In the genomic region with DNA sequence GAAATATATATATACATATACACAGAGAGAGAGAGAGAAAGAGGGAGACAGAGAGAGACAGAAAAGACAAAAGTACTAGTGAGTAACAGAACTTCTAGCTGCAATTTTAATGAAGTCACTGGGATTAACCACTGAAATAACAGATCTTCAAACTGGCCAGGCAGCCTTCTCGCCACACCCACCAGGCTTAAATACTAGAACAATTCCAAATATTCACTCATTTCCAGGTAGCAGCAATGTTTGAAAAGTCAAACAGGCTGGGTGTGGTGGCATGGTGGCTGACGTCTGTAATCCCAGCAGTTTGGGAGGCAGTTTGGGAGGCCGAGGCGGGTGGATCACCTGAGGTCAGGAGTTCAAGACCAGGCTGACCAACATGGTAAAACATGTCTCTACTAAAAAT, we compare ENCODE assay signal across 17 cellular contexts. TPM values are rescaled to one million over a fixed set of nuclear protein-coding genes. Genes with fewer than 3 reads are reported as not detected.
DNase-seq lines count a peak whose midpoint lies in the region; ATAC-seq, FAIRE-seq and TF ChIP-seq lines count a peak whose summit lies in the region.
"Had no signal": no experiment of that assay in that cellular context is flagged by ENCODE, and none has a peak within 500 bp of the region (broad histone marks: within the 10 kb centered on the region; RNA-seq: fewer than 3 reads in every experiment).

No MANE protein-coding gene starts in this region.

- no peak for TF ChIP-seq CTCF in HFFc6 (IDR thresholded peaks at IDR 0.05)

- no peak for FAIRE-seq in H54 (lab: Jason Lieb, UNC)

- H3K4me1 ChIP-seq in CD4-positive, CD25-positive, alpha-beta regulatory T cell (ENCODE audit: control insufficient read depth, insufficient read depth, low read length, poor library complexity, severe bottlenecking), result peaks cover 24% of the 10 kb centered on the region

- peak overlapping the region in 2 of 4 donors; percentile 28 to 54 for H3K4me3 Mint-ChIP-seq in CD4-positive, CD25-positive, alpha-beta regulatory T cell
- H3K4me3 Mint-ChIP-seq in HFFc6 (peak overlapping the region; percentile 45), memory B cell (no peak overlapping the region)
- H3K4me3 Mint-ChIP-seq in activated naive CD8-positive, alpha-beta T cell treated with anti-CD3 and anti-CD28 coated beads for 36 hours, result no peak overlapping the region

- no peaks in the 10 kb centered on the region for H3K9me3 ChIP-seq in CD4-positive, CD25-positive, alpha-beta regulatory T cell (ENCODE audit: control insufficient read depth in 2 of 2, low read length in 2 of 2)
- H3K9me3 ChIP-seq: HAP-1, thyroid gland had no signal

- H3K36me3 ChIP-seq in CD4-positive, CD25-positive, alpha-beta regulatory T cell (ENCODE audit: control insufficient read depth, insufficient read depth, low read length), result peaks cover 55% of the 10 kb centered on the region

- no peaks in the 10 kb centered on the region for H3K27me3 Mint-ChIP-seq in CD4-positive, CD25-positive, alpha-beta regulatory T cell
- peaks cover 14% of the 10 kb centered on the region for H3K27me3 Mint-ChIP-seq in HFFc6 (ENCODE audit: insufficient read depth)
- no peaks in the 10 kb centered on the region for H3K27me3 Mint-ChIP-seq in activated naive CD8-positive, alpha-beta T cell treated with anti-CD3 and anti-CD28 coated beads for 36 hours
- no peaks in the 10 kb centered on the region for H3K27me3 Mint-ChIP-seq in memory B cell

- ATAC-seq in CD4-positive, CD25-positive, alpha-beta regulatory T cell (ENCODE audit: low read depth in 2 of 2), result no peak
- ATAC-seq in memory B cell (ENCODE audit: low read depth) (no peak), GM19035 (IDR thresholded peaks at IDR 0.05; ENCODE audit: unreplicated experiment) (no peak), HG02884 (IDR thresholded peaks at IDR 0.05; ENCODE audit: unreplicated experiment) (no peak)
- ATAC-seq: sciatic nerve had no signal

- no peaks in the 10 kb centered on the region for H3K27me3 ChIP-seq in CD4-positive, CD25-positive, alpha-beta regulatory T cell (ENCODE audit: control insufficient read depth, insufficient read depth, low read length)
- H3K27me3 ChIP-seq: dorsolateral prefrontal cortex, thyroid gland had no signal

- TF ChIP-seq POLR2A in H54 (IDR thresholded peaks at IDR 0.05; ENCODE audit: low read depth, low read length), result no peak

- H3K27ac Mint-ChIP-seq in CD4-positive, CD25-positive, alpha-beta regulatory T cell, result peak overlapping the region; percentile 16 to 79 (median 38)
- H3K27ac Mint-ChIP-seq in HFFc6, result peak overlapping the region; percentile 94
- peak overlapping the region; percentile 45 for H3K27ac Mint-ChIP-seq in activated naive CD8-positive, alpha-beta T cell treated with anti-CD3 and anti-CD28 coated beads for 36 hours
- peak overlapping the region; percentile 78 for H3K27ac Mint-ChIP-seq in memory B cell

- no peaks in the 10 kb centered on the region for H3K9me3 Mint-ChIP-seq in CD4-positive, CD25-positive, alpha-beta regulatory T cell
- H3K9me3 Mint-ChIP-seq in HFFc6 (no peaks in the 10 kb centered on the region; the same call in 1 of the 2 replicates), memory B cell (no peaks in the 10 kb centered on the region)
- H3K9me3 Mint-ChIP-seq in activated naive CD8-positive, alpha-beta T cell treated with anti-CD3 and anti-CD28 coated beads for 36 hours, result no peaks in the 10 kb centered on the region

- no peak overlapping the region for H3K27ac ChIP-seq in CD4-positive, CD25-positive, alpha-beta regulatory T cell (ENCODE audit: insufficient read depth, low read length, poor library complexity, severe bottlenecking)

- H3K36me3 Mint-ChIP-seq in CD4-positive, CD25-positive, alpha-beta regulatory T cell, result peaks cover 31% of the 10 kb centered on the region
- peaks cover 62% of the 10 kb centered on the region for H3K36me3 Mint-ChIP-seq in HFFc6 (ENCODE audit: low read depth)
- peaks cover 49% of the 10 kb centered on the region for H3K36me3 Mint-ChIP-seq in activated naive CD8-positive, alpha-beta T cell treated with anti-CD3 and anti-CD28 coated beads for 36 hours
- peaks cover 27% of the 10 kb centered on the region for H3K36me3 Mint-ChIP-seq in memory B cell

- peaks cover 9 to 36% (median 22%) of the 10 kb centered on the region in 4 donors for H3K4me1 Mint-ChIP-seq in CD4-positive, CD25-positive, alpha-beta regulatory T cell
- H3K4me1 Mint-ChIP-seq in HFFc6 (ENCODE audit: low read depth) (peaks cover 62% of the 10 kb centered on the region), memory B cell (peaks cover 11% of the 10 kb centered on the region)
- H3K4me1 Mint-ChIP-seq in activated naive CD8-positive, alpha-beta T cell treated with anti-CD3 and anti-CD28 coated beads for 36 hours, result peaks cover 36% of the 10 kb centered on the region

- H3K4me3 ChIP-seq in CD4-positive, CD25-positive, alpha-beta regulatory T cell (ENCODE audit: low read depth, low read length), result no peak overlapping the region
- H3K4me3 ChIP-seq: dorsolateral prefrontal cortex, HAP-1, thyroid gland had no signal

- no peak for DNase-seq in CD4-positive, CD25-positive, alpha-beta regulatory T cell
- DNase-seq in HFFc6 (no peak), memory B cell (ENCODE audit: low spot score in 2 of 2) (no peak), H54 (ENCODE audit: insufficient read length, low spot score) (no peak), GM19238 (ENCODE audit: insufficient read length, low spot score) (no peak)
- DNase-seq in activated naive CD8-positive, alpha-beta T cell treated with anti-CD3 and anti-CD28 coated beads for 36 hours, result no peak
- DNase-seq: activated effector memory CD4-positive, alpha-beta T cell treated with Interleukin-2 at 50 U/mL for 16 hours; kidney glomerular epithelial cell; midbrain; NCI-H1930; stimulated activated CD4-positive, alpha-beta T cell treated with anti-CD3 and anti-CD28 coated beads, Interleukin-4, amount 100 ng/mL, for 1 hour; thyroid gland had no signal

RNA-seq across cellular contexts. Expression of a gene that starts 5.2 kb away (rescaled TPM):
- total RNA-seq in CD4-positive, CD25-positive, alpha-beta regulatory T cell, result 96.7 TPM
- 100 to 1,000 TPM; 287 to 384 (median 351) TPM for polyA plus RNA-seq in CD4-positive, CD25-positive, alpha-beta regulatory T cell
- total RNA-seq in HFFc6 (2021; fragmentation: NEBNext Ultra II Directional; extraction: Animal tissue kit (Norgen Biotek cat#: 25700)), result 1,000 to 10,000 TPM in 3 of 6 experiments, 100 to 1,000 TPM in 3; 798 to 1,123 (median 999) TPM
- total RNA-seq in activated naive CD8-positive, alpha-beta T cell treated with anti-CD3 and anti-CD28 coated beads for 36 hours, result 100 to 1,000 TPM; 746 to 755 TPM

RNA-seq across cellular contexts. Expression of a gene that starts 16.4 kb away (rescaled TPM):
- 0.84 TPM for total RNA-seq in CD4-positive, CD25-positive, alpha-beta regulatory T cell
- under 1 TPM in 3 of 4 donors, not detected in 1; 0.09 to 0.33 (median 0.14) TPM for polyA plus RNA-seq in CD4-positive, CD25-positive, alpha-beta regulatory T cell
- total RNA-seq in HFFc6 (2021; fragmentation: NEBNext Ultra II Directional; extraction: Animal tissue kit (Norgen Biotek cat#: 25700)), result 10 to 100 TPM; 11.1 to 12.9 (median 12.4) TPM
- 10 to 100 TPM; 10.3 to 10.5 TPM for total RNA-seq in activated naive CD8-positive, alpha-beta T cell treated with anti-CD3 and anti-CD28 coated beads for 36 hours

RNA-seq across cellular contexts. Expression of a gene that starts 16.6 kb away (rescaled TPM):
- total RNA-seq in CD4-positive, CD25-positive, alpha-beta regulatory T cell, result 0.89 TPM
- 1 to 10 TPM; 1.9 to 8.8 (median 5.6) TPM for polyA plus RNA-seq in CD4-positive, CD25-positive, alpha-beta regulatory T cell
- 1 to 10 TPM; 1.3 to 2.4 (median 1.7) TPM for total RNA-seq in HFFc6 (2021; fragmentation: NEBNext Ultra II Directional; extraction: Animal tissue kit (Norgen Biotek cat#: 25700))
- total RNA-seq in activated naive CD8-positive, alpha-beta T cell treated with anti-CD3 and anti-CD28 coated beads for 36 hours, result 1 to 10 TPM; 5.2 to 5.5 TPM

RNA-seq across cellular contexts. Expression of a gene that starts 25.5 kb away (rescaled TPM):
- 5.3 TPM for total RNA-seq in CD4-positive, CD25-positive, alpha-beta regulatory T cell
- polyA plus RNA-seq in CD4-positive, CD25-positive, alpha-beta regulatory T cell, result 1 to 10 TPM; 2.9 to 4.5 (median 3.7) TPM
- total RNA-seq in HFFc6 (2021; fragmentation: NEBNext Ultra II Directional; extraction: Animal tissue kit (Norgen Biotek cat#: 25700)), result 1 to 10 TPM in 2 of 6 experiments, under 1 TPM in 4; 0.54 to 1.4 (median 0.82) TPM
- 1 to 10 TPM; 2.4 to 2.9 TPM for total RNA-seq in activated naive CD8-positive, alpha-beta T cell treated with anti-CD3 and anti-CD28 coated beads for 36 hours

RNA-seq across cellular contexts. Expression of a gene that starts 34.2 kb away (rescaled TPM):
- 53.1 TPM for total RNA-seq in CD4-positive, CD25-positive, alpha-beta regulatory T cell
- polyA plus RNA-seq in CD4-positive, CD25-positive, alpha-beta regulatory T cell, result 100 to 1,000 TPM in 2 of 4 donors, 10 to 100 TPM in 2; 78.7 to 117 (median 97.0) TPM
- 100 to 1,000 TPM; 105 to 125 (median 119) TPM for total RNA-seq in HFFc6 (2021; fragmentation: NEBNext Ultra II Directional; extraction: Animal tissue kit (Norgen Biotek cat#: 25700))
- 100 to 1,000 TPM; 181 to 203 TPM for total RNA-seq in activated naive CD8-positive, alpha-beta T cell treated with anti-CD3 and anti-CD28 coated beads for 36 hours

Comparison
In these comparisons a context has a peak if more than half of its experiments do, and no peak if none do; other contexts are left out.
1. H3K27ac Mint-ChIP-seq: peak in every context shown above with its lines; median percentile 94 in HFFc6; 78 in memory B cell; 45 in activated naive CD8-positive, alpha-beta T cell treated with anti-CD3 and anti-CD28 coated beads for 36 hours; 38 in CD4-positive, CD25-positive, alpha-beta regulatory T cell.